In the genomic region with DNA sequence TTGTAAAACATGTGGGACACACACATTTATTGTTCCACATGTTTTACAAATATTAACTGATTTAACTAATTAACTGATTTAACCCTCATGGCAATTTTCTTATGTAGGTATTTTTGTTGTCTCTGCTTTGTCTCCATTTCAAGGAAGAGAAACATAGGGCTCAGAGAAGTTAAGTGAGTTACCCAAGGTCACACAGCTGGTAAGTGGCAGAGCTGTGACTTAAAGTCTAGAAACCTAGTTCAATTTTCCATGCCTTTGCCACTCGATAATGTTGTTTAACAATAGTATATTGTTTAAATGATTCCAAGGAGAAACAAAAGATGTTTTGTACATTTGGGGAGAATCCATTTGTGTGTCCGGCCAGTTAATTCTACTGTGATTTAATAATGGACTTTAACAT, we compare ENCODE assay signal across 16 cellular contexts.
DNase-seq lines count a peak whose midpoint lies in the region; ATAC-seq and TF ChIP-seq lines count a peak whose summit lies in the region.
"Had no signal": no experiment of that assay in that cellular context is flagged by ENCODE, and none has a peak within 500 bp of the region (broad histone marks: within the 10 kb centered on the region; RNA-seq: fewer than 3 reads in every experiment).

No MANE protein-coding gene starts in this region.

- TF ChIP-seq CTCF in mammary epithelial cell (conservative IDR thresholded peaks at IDR 0.05 in 1 of 2, IDR thresholded peaks at IDR 0.05 in 1 of 2; ENCODE audit: extremely low read depth in 1 of 2, insufficient read depth in 1 of 2, low read depth in 1 of 2, low read length in 2 of 2) (no peak), breast epithelium (IDR thresholded peaks at IDR 0.05) (no peak), RWPE2 (IDR thresholded peaks at IDR 0.05; ENCODE audit: poor library complexity, severe bottlenecking) (no peak), smooth muscle cell (IDR thresholded peaks at IDR 0.05; ENCODE audit: borderline replicate concordance, insufficient read depth, poor library complexity, severe bottlenecking) (no peak), uterus (IDR thresholded peaks at IDR 0.05) (no peak)

- H3K4me3 ChIP-seq in mammary epithelial cell (replicated peaks in 1 of 3; ENCODE audit: insufficient read depth in 1 of 3, low read depth in 2 of 3, low read length in 3 of 3) (no peak overlapping the region), breast epithelium (no peak overlapping the region), RWPE2 (ENCODE audit: severe bottlenecking) (no peak overlapping the region), smooth muscle cell (no peak overlapping the region), uterus (no peak overlapping the region)
- H3K4me3 ChIP-seq: A549, BLaER1, GM23338 had no signal

- H4K20me1 ChIP-seq in mammary epithelial cell (ENCODE audit: insufficient read depth, low read length) (no peaks in the 10 kb centered on the region), smooth muscle cell (ENCODE audit: low read depth) (no peaks in the 10 kb centered on the region)
- H4K20me1 ChIP-seq: BLaER1 had no signal

- TF ChIP-seq POLR2A in breast epithelium (IDR thresholded peaks at IDR 0.05) (no peak), uterus (IDR thresholded peaks at IDR 0.05) (no peak)

- dilution Hi-C loops in mammary epithelial cell (cut with HindIII; ENCODE audit: low sequenced_read_pairs) = no loop called here

- H3K9me3 ChIP-seq in mammary epithelial cell (replicated peaks; ENCODE audit: insufficient read depth, low read length) (no peaks in the 10 kb centered on the region), breast epithelium (no peaks in the 10 kb centered on the region), RWPE2 (ENCODE audit: severe bottlenecking) (no peaks in the 10 kb centered on the region), smooth muscle cell (replicated peaks; ENCODE audit: low read depth) (no peaks in the 10 kb centered on the region), uterus (no peaks in the 10 kb centered on the region)
- H3K9me3 ChIP-seq: A549, BLaER1 had no signal

- ATAC-seq in RWPE2 (ENCODE audit: low read depth) = no peak
- ATAC-seq in HG02981 (IDR thresholded peaks at IDR 0.05; ENCODE audit: unreplicated experiment) = no peak

- in situ Hi-C loops in mammary epithelial cell (cut with MboI; ENCODE audit: low sequenced_read_pairs in 2 of 2) = no loop called here
- in situ Hi-C loops in ACHN (cut with HindIII; ENCODE audit: low pct_ligation_motif_present, low pct_unique_long_range_greater_than_20kb, low sequenced_read_pairs) = no loop called here

- H2AFZ ChIP-seq in mammary epithelial cell (ENCODE audit: low read depth, low read length) (no peak overlapping the region), smooth muscle cell (ENCODE audit: low read depth) (no peak overlapping the region)
- H2AFZ ChIP-seq: GM23338 had no signal

- intact Hi-C loops in mammary epithelial cell (cut with micrococcal nuclease) = loop anchor here (2.0 to 5.0 kb wide), 2 partner anchors 62 to 190 kb away; no protein-coding TSS in a partner anchor
- intact Hi-C loops in breast epithelium (cut with DNase I; ENCODE audit: low total_unique reads) = no loop called here
- intact Hi-C loops in uterus (cut with DNase I; ENCODE audit: low total_unique reads) = no loop called here

- no peak for DNase-seq in mammary epithelial cell
- DNase-seq in breast epithelium (ENCODE audit: low spot score in 2 of 2) = no peak
- no peak for DNase-seq in RWPE2 (ENCODE audit: low spot score)
- no peak for DNase-seq in epithelial cell of prostate (ENCODE audit: low read depth, low spot score)
- no peak for DNase-seq in smooth muscle cell (lab: John Stamatoyannopoulos, UW; ENCODE audit: unreplicated experiment)
- no peak for DNase-seq in ACHN
- no peak for DNase-seq in uterus
- DNase-seq: CD4-positive, alpha-beta memory T cell; DMS153; DMS79; GDM1 had no signal

- H3K27me3 ChIP-seq in mammary epithelial cell (ENCODE audit: insufficient read depth, low read length) (no peaks in the 10 kb centered on the region), breast epithelium (no peaks in the 10 kb centered on the region), RWPE2 (ENCODE audit: insufficient read depth, poor library complexity, severe bottlenecking) (no peaks in the 10 kb centered on the region), smooth muscle cell (ENCODE audit: low read depth) (no peaks in the 10 kb centered on the region), uterus (no peaks in the 10 kb centered on the region)
- H3K27me3 ChIP-seq: BLaER1 had no signal

- WGBS in mammary epithelial cell (ENCODE audit: low coverage, missing lambda C conversion rate) = 55% methylated on average over 2 of the region's 2 CpGs
- WGBS in smooth muscle cell (ENCODE audit: low lambda C conversion rate) = 95% methylated on average over 2 of the region's 2 CpGs

- no peak overlapping the region for H3K9ac ChIP-seq in mammary epithelial cell (ENCODE audit: insufficient read depth, low read length)
- H3K9ac ChIP-seq in smooth muscle cell (ENCODE audit: low read depth) = no peak overlapping the region
- H3K9ac ChIP-seq: BLaER1 had no signal

- H3K36me3 ChIP-seq in mammary epithelial cell (ENCODE audit: insufficient read depth, low read length) (no peaks in the 10 kb centered on the region), breast epithelium (no peaks in the 10 kb centered on the region), RWPE2 (ENCODE audit: low read depth) (no peaks in the 10 kb centered on the region), smooth muscle cell (ENCODE audit: low read depth) (no peaks in the 10 kb centered on the region), uterus (no peaks in the 10 kb centered on the region)
- H3K36me3 ChIP-seq: BLaER1 had no signal

- CTCF ChIA-PET in mammary epithelial cell (lab: Charles Lee; ENCODE audit: low non-redundant PET) = no interaction called here

- peaks cover 13% of the 10 kb centered on the region for H3K4me1 ChIP-seq in mammary epithelial cell (ENCODE audit: insufficient read depth, low read length)
- no peaks in the 10 kb centered on the region for H3K4me1 ChIP-seq in breast epithelium
- peaks cover 11% of the 10 kb centered on the region for H3K4me1 ChIP-seq in RWPE2 (ENCODE audit: insufficient read depth, poor library complexity, severe bottlenecking)
- peaks cover 4% of the 10 kb centered on the region for H3K4me1 ChIP-seq in smooth muscle cell (ENCODE audit: low read depth)
- H3K4me1 ChIP-seq in uterus = no peaks in the 10 kb centered on the region

- no TSS peak for BruUV-seq in mammary epithelial cell (replicated peaks; lab: Mats Ljungman, UMichigan)

- H3K27ac ChIP-seq in mammary epithelial cell (ENCODE audit: insufficient read depth, low read depth, low read length) = peak overlapping the region; percentile 36
- H3K27ac ChIP-seq in breast epithelium = no peak overlapping the region
- H3K27ac ChIP-seq in RWPE2 (ENCODE audit: poor library complexity, severe bottlenecking) = peak overlapping the region; percentile 38
- H3K27ac ChIP-seq in epithelial cell of prostate = peak overlapping the region; percentile 89
- peak overlapping the region; percentile 18 for H3K27ac ChIP-seq in smooth muscle cell (ENCODE audit: low read depth)
- H3K27ac ChIP-seq in uterus = no peak overlapping the region
- H3K27ac ChIP-seq: 22Rv1, A549, BLaER1 had no signal

- no peaks in the 10 kb centered on the region for H3F3A ChIP-seq in smooth muscle cell (ENCODE audit: low read depth)

- H3K4me2 ChIP-seq in mammary epithelial cell (ENCODE audit: insufficient read depth, low read depth, low read length) = peak overlapping the region; percentile 45
- H3K4me2 ChIP-seq in smooth muscle cell = no peak overlapping the region
- H3K4me2 ChIP-seq: GM23338 had no signal

- H3K79me2 ChIP-seq in mammary epithelial cell (ENCODE audit: insufficient read depth, low read length) (no peaks in the 10 kb centered on the region), smooth muscle cell (ENCODE audit: low read depth) (no peaks in the 10 kb centered on the region)

Comparison
In these comparisons a context has a peak if more than half of its experiments do, and no peak if none do; other contexts are left out.
1. H3K27ac ChIP-seq: peak in mammary epithelial cell (single experiment), RWPE2 (single experiment), epithelial cell of prostate (single experiment) and smooth muscle cell (single experiment); none in breast epithelium (0 of 2) and uterus (0 of 2).